11 cellular contexts compared by ENCODE assay signal in genomic region chr10:100174699-100175677, GRCh38. TPM values are rescaled to one million over a fixed set of nuclear protein-coding genes. Genes with fewer than 3 reads are reported as not detected.
A peak's percentile ranks its signal among the peaks of the same experiment; 100 is the strongest.
DNase-seq lines count a peak whose midpoint lies in the region; ATAC-seq, FAIRE-seq and TF ChIP-seq lines count a peak whose summit lies in the region.
"Had no signal": no experiment of that assay in that cellular context is flagged by ENCODE, and none has a peak within 500 bp of the region (broad histone marks: within the 10 kb centered on the region; RNA-seq: fewer than 3 reads in every experiment).

No MANE protein-coding gene starts in this region.

- peaks cover 0 to 32% (median 13%) of the 10 kb centered on the region in 4 donors for H3K36me3 ChIP-seq in right lobe of liver
- H3K36me3 ChIP-seq in HepG2 (replicated peaks in 1 of 2; ENCODE audit: control insufficient read depth in 1 of 2, insufficient read depth in 2 of 2, low read length in 2 of 2) = peaks cover 14 to 63% of the 10 kb centered on the region in 2 experiments

- no peak for TF ChIP-seq RAD21 in HepG2 (CRISPR knock-in tag; IDR thresholded peaks at IDR 0.05)

- peak overlapping the region; percentile 51 for H3K27ac Mint-ChIP-seq in stimulated activated naive CD8-positive, alpha-beta T cell treated with anti-CD3 and anti-CD28 coated beads, Interleukin-15, Interleukin-2, amounts not matched to agents 100 ng/mL and 50 ng/mL, for 24 hours
- H3K27ac Mint-ChIP-seq in MCF 10A (ENCODE audit: low read depth, unreplicated experiment) = no peak overlapping the region

- CTCF ChIA-PET in HepG2 (lab: Yijun Ruan, JAX; ENCODE audit: low intra/inter-chr PET ratio, low total read pairs) (no interaction called here), MCF 10A (lab: Yijun Ruan, JAX) (interaction anchor here (0.5 to 2.3 kb wide), 5 partner anchors 10 to 418 kb away, joined by 3 to 6 read pairs (median 4); no protein-coding TSS in a partner anchor)

- in situ Hi-C loops in HepG2 (cut with HindIII; ENCODE audit: extremely low pct_ligation_motif_present, low pct_unique_long_range_greater_than_20kb) = no loop called here

- H3K4me3 Mint-ChIP-seq in stimulated activated naive CD8-positive, alpha-beta T cell treated with anti-CD3 and anti-CD28 coated beads, Interleukin-15, Interleukin-2, amounts not matched to agents 100 ng/mL and 50 ng/mL, for 24 hours = peak overlapping the region; percentile 56
- no peak overlapping the region for H3K4me3 Mint-ChIP-seq in MCF 10A (ENCODE audit: unreplicated experiment)

- peaks cover 84% of the 10 kb centered on the region for H3K36me3 Mint-ChIP-seq in stimulated activated naive CD8-positive, alpha-beta T cell treated with anti-CD3 and anti-CD28 coated beads, Interleukin-15, Interleukin-2, amounts not matched to agents 100 ng/mL and 50 ng/mL, for 24 hours (ENCODE audit: low read depth)
- peaks cover 65% of the 10 kb centered on the region for H3K36me3 Mint-ChIP-seq in MCF 10A (ENCODE audit: insufficient read depth, unreplicated experiment)

- H3K79me2 ChIP-seq in HepG2 (ENCODE audit: insufficient read depth, low read length) = peaks cover 10% of the 10 kb centered on the region

- H3K4me3 ChIP-seq in right lobe of liver (no peak overlapping the region), HepG2 (replicated peaks in 1 of 3; ENCODE audit: insufficient read depth in 1 of 3, low read depth in 2 of 3, low read length in 3 of 3) (no peak overlapping the region)
- H3K4me3 ChIP-seq: thoracic aorta had no signal

- no peak for FAIRE-seq in HepG2 (lab: Jason Lieb, UNC)

- TF ChIP-seq EP300 in HepG2 (IDR thresholded peaks at IDR 0.05; ENCODE audit: low read depth in 2 of 2, low read length in 2 of 2) = no peak
- no peak for TF ChIP-seq EP300 in HepG2 (CRISPR knock-in tag; IDR thresholded peaks at IDR 0.05; ENCODE audit: borderline replicate concordance)

- no peaks in the 10 kb centered on the region for H4K20me1 ChIP-seq in HepG2 (ENCODE audit: insufficient read depth, low read length)

- H2AFZ ChIP-seq in HepG2 (ENCODE audit: low read length) = no peak overlapping the region

- H3K27me3 ChIP-seq in right lobe of liver (no peaks in the 10 kb centered on the region), HepG2 (ENCODE audit: control insufficient read depth in 1 of 2, insufficient read depth in 2 of 2, low read length in 2 of 2) (no peaks in the 10 kb centered on the region)

- H3K9ac ChIP-seq in HepG2 (ENCODE audit: insufficient read depth, low read depth, low read length) = no peak overlapping the region

- POLR2A ChIA-PET in HepG2 (lab: Yijun Ruan, JAX) = no interaction called here
- POLR2A ChIA-PET in MCF 10A (lab: Yijun Ruan, JAX) = interaction anchor here (0.6 to 2.9 kb wide), 3 partner anchors 9 to 432 kb away, joined by 3 to 14 read pairs (median 3); no protein-coding TSS in a partner anchor

- H3K9me3 ChIP-seq in right lobe of liver (no peaks in the 10 kb centered on the region), HepG2 (ENCODE audit: low read length) (no peaks in the 10 kb centered on the region)
- H3K9me3 ChIP-seq: thoracic aorta had no signal

- no peak for TF ChIP-seq CTCF in right lobe of liver (IDR thresholded peaks at IDR 0.05)
- no peak for TF ChIP-seq CTCF in HepG2 (CRISPR knock-in tag; IDR thresholded peaks at IDR 0.05)
- TF ChIP-seq CTCF in MCF 10A (IDR thresholded peaks at IDR 0.05; ENCODE audit: unreplicated experiment) = no peak

- WGBS in right lobe of liver (ENCODE audit: insufficient coverage, low coverage, low lambda C conversion rate, missing lambda C conversion rate) = 86% methylated on average over 3 of the region's 3 CpGs
- 95% methylated on average over 3 of the region's 3 CpGs for WGBS in HepG2 (ENCODE audit: low lambda C conversion rate)

- H3K27ac ChIP-seq in right lobe of liver (peak overlapping the region in 2 of 3 donors; percentile 44 to 68), HepG2 (ENCODE audit: extremely low read length, insufficient read depth, low read length) (no peak overlapping the region)
- H3K27ac ChIP-seq: thoracic aorta had no signal

- H3K9me3 Mint-ChIP-seq in stimulated activated naive CD8-positive, alpha-beta T cell treated with anti-CD3 and anti-CD28 coated beads, Interleukin-15, Interleukin-2, amounts not matched to agents 100 ng/mL and 50 ng/mL, for 24 hours = peaks cover 6% of the 10 kb centered on the region
- no peaks in the 10 kb centered on the region for H3K9me3 Mint-ChIP-seq in MCF 10A (ENCODE audit: unreplicated experiment)

- intact Hi-C loops in right lobe of liver (cut with DNase I) = no loop called here
- intact Hi-C loops in HepG2 (cut with micrococcal nuclease; ENCODE audit: unreplicated experiment) = no loop called here
- intact Hi-C loops in MCF 10A (cut with micrococcal nuclease) = no loop called here

- DNase-seq in right lobe of liver (no peak), HepG2 (ENCODE audit: low spot score) (no peak), epidermal melanocyte (ENCODE audit: insufficient read length, low spot score) (no peak), NCI-H1048 (lab: John Stamatoyannopoulos, UW) (no peak), MCF 10A (ENCODE audit: unreplicated experiment) (no peak)
- DNase-seq: hippocampal formation, NCI-H1092 had no signal

- no peak overlapping the region for H3K4me2 ChIP-seq in HepG2 (ENCODE audit: low read depth, low read length)

- no TSS peak for BruUV-seq in HepG2 (replicated peaks; lab: Mats Ljungman, UMichigan)
- BruUV-seq in MCF 10A (replicated peaks; lab: Mats Ljungman, UMichigan) = no TSS peak

- TF ChIP-seq POLR2A in right lobe of liver (IDR thresholded peaks at IDR 0.05) (no peak), HepG2 (IDR thresholded peaks at IDR 0.05; ENCODE audit: insufficient read depth in 1 of 2, low read depth in 2 of 2, low read length in 2 of 2) (no peak)

- H3K27me3 Mint-ChIP-seq in stimulated activated naive CD8-positive, alpha-beta T cell treated with anti-CD3 and anti-CD28 coated beads, Interleukin-15, Interleukin-2, amounts not matched to agents 100 ng/mL and 50 ng/mL, for 24 hours = no peaks in the 10 kb centered on the region
- no peaks in the 10 kb centered on the region for H3K27me3 Mint-ChIP-seq in MCF 10A (ENCODE audit: insufficient read depth, unreplicated experiment)

- ATAC-seq in right lobe of liver (no peak), HepG2 (no peak), GM21723 (IDR thresholded peaks at IDR 0.05; ENCODE audit: unreplicated experiment) (peak; percentile 94), HG03442 (IDR thresholded peaks at IDR 0.05; ENCODE audit: unreplicated experiment) (peak; percentile 96)

- H3K4me1 ChIP-seq in right lobe of liver (peaks cover 0 to 42% (median 4%) of the 10 kb centered on the region in 4 donors), HepG2 (ENCODE audit: insufficient read depth, low read length) (peaks cover 16% of the 10 kb centered on the region)

- H3K4me1 Mint-ChIP-seq in stimulated activated naive CD8-positive, alpha-beta T cell treated with anti-CD3 and anti-CD28 coated beads, Interleukin-15, Interleukin-2, amounts not matched to agents 100 ng/mL and 50 ng/mL, for 24 hours (ENCODE audit: low read depth) = peaks cover 41% of the 10 kb centered on the region
- H3K4me1 Mint-ChIP-seq in MCF 10A (ENCODE audit: insufficient read depth, unreplicated experiment) = peaks cover 11% of the 10 kb centered on the region

RNA-seq across cellular contexts. Expression of gene ERLIN1, which starts 10.8 kb away (rescaled TPM):
- total RNA-seq in right lobe of liver (10 to 100 TPM; 37.1 to 82.0 (median 54.1) TPM), HepG2 (2016; rRNA removed; fragmentation: Illumina TruSeq; extraction: Trizol) (46.9 and 69.3 TPM in 2 replicates), MCF 10A (2022) (38.0 and 42.9 TPM in 2 replicates)
- 5.5 and 7.0 TPM in 2 replicates for total RNA-seq in HepG2 (2016; cell fraction: cytosol; rRNA removed; fragmentation: Illumina TruSeq; extraction: Trizol; ENCODE audit: low read depth)
- total RNA-seq in HepG2 (2016; cell fraction: insoluble cytoplasmic fraction; rRNA removed; fragmentation: Illumina TruSeq; extraction: Trizol) = 46.1 and 69.2 TPM in 2 replicates
- 19.6 and 23.2 TPM in 2 replicates for total RNA-seq in HepG2 (2016; cell fraction: membrane; rRNA removed; fragmentation: Illumina TruSeq; extraction: Trizol)
- total RNA-seq in HepG2 (2016; cell fraction: nucleus; rRNA removed; fragmentation: Illumina TruSeq; extraction: Trizol) = 69.4 and 73.7 TPM in 2 replicates
- polyA plus RNA-seq in HepG2 (2011; rRNA removed) = 56.8 and 61.3 TPM in 2 replicates
- 37.8 and 56.8 TPM in 2 replicates for polyA plus RNA-seq in HepG2 (2011; cell fraction: cytosol; rRNA removed)
- 18.0 and 23.0 TPM in 2 replicates for polyA plus RNA-seq in HepG2 (2011; cell fraction: nucleus; rRNA removed)
- polyA plus RNA-seq in HepG2 (2012) = 99.8 and 100 TPM in 2 replicates
- 5.5 and 6.1 TPM in 2 replicates for polyA plus RNA-seq in HepG2 (2016; cell fraction: cytosol; fragmentation: Illumina TruSeq; extraction: Trizol; ENCODE audit: low read depth)
- polyA plus RNA-seq in HepG2 (2016; cell fraction: insoluble cytoplasmic fraction; fragmentation: Illumina TruSeq; extraction: Trizol; ENCODE audit: low read depth) = 41.5 and 42.1 TPM in 2 replicates
- polyA plus RNA-seq in HepG2 (2016; cell fraction: membrane; fragmentation: Illumina TruSeq; extraction: Trizol; ENCODE audit: low read depth) = 12.8 and 13.4 TPM in 2 replicates
- polyA plus RNA-seq in HepG2 (2016; cell fraction: nucleus; fragmentation: Illumina TruSeq; extraction: Trizol; ENCODE audit: insufficient read depth, low read depth) = 61.4 and 69.1 TPM in 2 replicates
- 18.3 and 32.9 TPM in 2 replicates for polyA minus RNA-seq in HepG2 (2011; rRNA and poly(A)+ RNA removed; ENCODE audit: low replicate concordance)
- 32.7 and 42.3 TPM in 2 replicates for polyA minus RNA-seq in HepG2 (2011; cell fraction: cytosol; rRNA and poly(A)+ RNA removed)
- polyA minus RNA-seq in HepG2 (2011; cell fraction: nucleus; rRNA and poly(A)+ RNA removed) = 15.5 and 28.8 TPM in 2 replicates

RNA-seq across cellular contexts. Expression of gene CHUK, which starts 54.4 kb away (rescaled TPM):
- total RNA-seq in right lobe of liver (10 to 100 TPM in 5 of 6 experiments, 1 to 10 TPM in 1; 8.6 to 20.0 (median 11.3) TPM), HepG2 (2016; rRNA removed; fragmentation: Illumina TruSeq; extraction: Trizol) (30.3 and 44.3 TPM in 2 replicates), MCF 10A (2022) (17.2 and 18.2 TPM in 2 replicates)
- total RNA-seq in HepG2 (2016; cell fraction: cytosol; rRNA removed; fragmentation: Illumina TruSeq; extraction: Trizol; ENCODE audit: low read depth) = 6.8 and 7.5 TPM in 2 replicates
- 30.4 and 46.1 TPM in 2 replicates for total RNA-seq in HepG2 (2016; cell fraction: insoluble cytoplasmic fraction; rRNA removed; fragmentation: Illumina TruSeq; extraction: Trizol)
- 24.6 and 29.0 TPM in 2 replicates for total RNA-seq in HepG2 (2016; cell fraction: membrane; rRNA removed; fragmentation: Illumina TruSeq; extraction: Trizol)
- total RNA-seq in HepG2 (2016; cell fraction: nucleus; rRNA removed; fragmentation: Illumina TruSeq; extraction: Trizol) = 22.5 and 27.6 TPM in 2 replicates
- polyA plus RNA-seq in HepG2 (2011; rRNA removed) = 8.0 and 9.6 TPM in 2 replicates
- 3.3 and 5.6 TPM in 2 replicates for polyA plus RNA-seq in HepG2 (2011; cell fraction: cytosol; rRNA removed)
- polyA plus RNA-seq in HepG2 (2011; cell fraction: nucleus; rRNA removed) = 4.2 and 5.5 TPM in 2 replicates
- 11.6 and 13.1 TPM in 2 replicates for polyA plus RNA-seq in HepG2 (2012)
- 2.9 and 3.7 TPM in 2 replicates for polyA plus RNA-seq in HepG2 (2016; cell fraction: cytosol; fragmentation: Illumina TruSeq; extraction: Trizol; ENCODE audit: low read depth)
- polyA plus RNA-seq in HepG2 (2016; cell fraction: insoluble cytoplasmic fraction; fragmentation: Illumina TruSeq; extraction: Trizol; ENCODE audit: low read depth) = 33.0 and 35.1 TPM in 2 replicates
- polyA plus RNA-seq in HepG2 (2016; cell fraction: membrane; fragmentation: Illumina TruSeq; extraction: Trizol; ENCODE audit: low read depth) = 12.8 and 13.9 TPM in 2 replicates
- polyA plus RNA-seq in HepG2 (2016; cell fraction: nucleus; fragmentation: Illumina TruSeq; extraction: Trizol; ENCODE audit: insufficient read depth, low read depth) = 27.5 and 30.3 TPM in 2 replicates
- 3.2 and 11.7 TPM in 2 replicates for polyA minus RNA-seq in HepG2 (2011; rRNA and poly(A)+ RNA removed; ENCODE audit: low replicate concordance)
- polyA minus RNA-seq in HepG2 (2011; cell fraction: cytosol; rRNA and poly(A)+ RNA removed) = 7.4 and 9.3 TPM in 2 replicates
- 14.3 and 18.0 TPM in 2 replicates for polyA minus RNA-seq in HepG2 (2011; cell fraction: nucleus; rRNA and poly(A)+ RNA removed)

Comparison
In these comparisons a context has a peak if more than half of its experiments do, and no peak if none do; other contexts are left out.
1. ATAC-seq: peak in GM21723 (single experiment) and HG03442 (single experiment); none in right lobe of liver (0 of 4) and HepG2 (single experiment).